In genomic region chr1:113247355-113247754, GRCh38 we compare ENCODE assay signal across 13 cellular contexts.
"Had no signal": no experiment of that assay in that cellular context is flagged by ENCODE, and none has a peak within 500 bp of the region (broad histone marks: within the 10 kb centered on the region; RNA-seq: fewer than 3 reads in every experiment).

No MANE protein-coding gene starts in this region.

- H3K4me1 Mint-ChIP-seq: activated naive CD4-positive, alpha-beta T cell treated with anti-CD3 and anti-CD28 coated beads, Interleukin-2, amount 10 ng/mL, durations not matched to agents 7 days and 5 days; activated T-helper 17 cell treated with anti-CD3 and anti-CD28 coated beads, Interleukin-2, amount 50 U/mL, for 72 hours; T-cell had no signal

- H3K9me3 Mint-ChIP-seq: activated naive CD4-positive, alpha-beta T cell treated with anti-CD3 and anti-CD28 coated beads, Interleukin-2, amount 10 ng/mL, durations not matched to agents 7 days and 5 days; activated T-helper 17 cell treated with anti-CD3 and anti-CD28 coated beads, Interleukin-2, amount 50 U/mL, for 72 hours; neural progenitor cell; T-cell had no signal

- DNase-seq: activated CD4-positive, alpha-beta T cell treated with anti-CD3 and anti-CD28 coated beads for 48 hours; activated naive CD4-positive, alpha-beta T cell treated with anti-CD3 and anti-CD28 coated beads, Interleukin-2, amount 10 ng/mL, durations not matched to agents 7 days and 5 days; central memory CD4-positive, alpha-beta T cell; effector memory CD4-positive, alpha-beta T cell; left ventricle myocardium superior; mesendoderm; T-cell; upper lobe of left lung had no signal

- H3K27me3 ChIP-seq: neural progenitor cell, right atrium auricular region, upper lobe of left lung had no signal

- H3K9me3 ChIP-seq: right atrium auricular region, upper lobe of left lung had no signal

- H3K36me3 ChIP-seq: neural progenitor cell, right atrium auricular region, upper lobe of left lung had no signal

- H3K4me1 ChIP-seq: right atrium auricular region, upper lobe of left lung had no signal

- H3K4me3 Mint-ChIP-seq: activated naive CD4-positive, alpha-beta T cell treated with anti-CD3 and anti-CD28 coated beads, Interleukin-2, amount 10 ng/mL, durations not matched to agents 7 days and 5 days; activated T-helper 17 cell treated with anti-CD3 and anti-CD28 coated beads, Interleukin-2, amount 50 U/mL, for 72 hours; neural progenitor cell; T-cell had no signal

- H3K36me3 Mint-ChIP-seq: activated naive CD4-positive, alpha-beta T cell treated with anti-CD3 and anti-CD28 coated beads, Interleukin-2, amount 10 ng/mL, durations not matched to agents 7 days and 5 days; neural progenitor cell; T-cell had no signal

- H3K4me3 ChIP-seq: neural progenitor cell, right atrium auricular region, SK-N-MC, skin epidermis, upper lobe of left lung had no signal

- ATAC-seq: activated T-helper 17 cell treated with anti-CD3 and anti-CD28 coated beads, Interleukin-2, amount 50 U/mL, for 72 hours; left ventricle myocardium superior; T-cell had no signal

- H3K27ac Mint-ChIP-seq: activated naive CD4-positive, alpha-beta T cell treated with anti-CD3 and anti-CD28 coated beads, Interleukin-2, amount 10 ng/mL, durations not matched to agents 7 days and 5 days; activated T-helper 17 cell treated with anti-CD3 and anti-CD28 coated beads, Interleukin-2, amount 50 U/mL, for 72 hours; neural progenitor cell; T-cell had no signal

- H3K27ac ChIP-seq: neural progenitor cell, right atrium auricular region, SK-N-MC, upper lobe of left lung had no signal

- H3K4me2 ChIP-seq: neural progenitor cell had no signal
